In the genomic region with DNA sequence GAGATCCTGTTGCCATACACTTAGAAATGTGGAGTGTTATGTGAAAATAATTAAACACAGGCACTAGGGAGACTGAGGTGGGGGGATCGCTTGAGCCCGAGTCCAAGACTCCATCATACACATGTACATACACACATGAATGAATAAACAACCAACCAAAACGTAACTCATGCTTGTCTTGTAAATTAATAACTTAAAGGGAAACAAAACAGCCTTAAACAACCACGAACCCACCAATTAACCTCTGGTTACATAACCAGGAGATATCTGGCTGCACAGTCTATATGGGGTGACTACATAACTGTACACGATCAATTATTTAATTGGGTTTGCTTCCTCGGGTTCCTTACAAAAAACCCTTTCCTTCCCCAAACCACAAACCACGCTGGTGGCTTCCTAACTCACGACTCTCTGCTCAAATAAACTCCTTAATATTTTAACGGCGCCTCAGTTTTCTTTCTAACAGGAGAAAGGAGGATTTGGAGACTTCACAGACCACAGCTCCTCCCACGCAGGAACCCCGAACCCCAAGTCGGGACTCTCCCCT, we compare ENCODE assay signal across 8 cellular contexts. TPM values are rescaled to one million over a fixed set of nuclear protein-coding genes. Genes with fewer than 3 reads are reported as not detected.
DNase-seq lines count a peak whose midpoint lies in the region; ATAC-seq, FAIRE-seq and TF ChIP-seq lines count a peak whose summit lies in the region.

No MANE protein-coding gene starts in this region.

- H3K36me3 Mint-ChIP-seq in MCF 10A (ENCODE audit: insufficient read depth, unreplicated experiment): peaks cover 6% of the 10 kb centered on the region

- H3K27me3 ChIP-seq in AG04450 (ENCODE audit: control insufficient read depth, insufficient read depth, low read length) (no peaks in the 10 kb centered on the region), lower lobe of right lung (ENCODE audit: low read depth) (no peaks in the 10 kb centered on the region)

- TSS peak; percentile 51 for BruUV-seq in MCF 10A (replicated peaks; lab: Mats Ljungman, UMichigan)

- H3K4me1 Mint-ChIP-seq in MCF 10A (ENCODE audit: insufficient read depth, unreplicated experiment): peaks cover 18% of the 10 kb centered on the region

- intact Hi-C loops in MCF 10A (cut with micrococcal nuclease) (loop anchor here (1.0 to 5.0 kb wide), 4 partner anchors 26 to 171 kb away; partner anchors contain the start of genes ZNF669 and ZNF695), lower lobe of right lung (cut with DNase I) (no loop called here)

- H3K9me3 ChIP-seq in AG04450 (ENCODE audit: control insufficient read depth, insufficient read depth, low read length) (peaks cover 13% of the 10 kb centered on the region), lower lobe of right lung (no peaks in the 10 kb centered on the region)

- no peak for FAIRE-seq in urothelium cell line (lab: Jason Lieb, UNC)

- H3K9me3 Mint-ChIP-seq in MCF 10A (ENCODE audit: unreplicated experiment): peaks cover 39% of the 10 kb centered on the region

- peak overlapping the region; percentile 92 for H3K27ac Mint-ChIP-seq in MCF 10A (ENCODE audit: low read depth, unreplicated experiment)

- POLR2A ChIA-PET in AG04450 (lab: Yijun Ruan, JAX): interaction anchor here (0.8 to 1.1 kb wide), 2 partner anchors 19 to 146 kb away, joined by 3 to 6 read pairs; partner anchors contain the start of gene AHCTF1
- POLR2A ChIA-PET in MCF 10A (lab: Yijun Ruan, JAX): interaction anchor here (0.6 to 4.2 kb wide), 27 partner anchors 10 to 853 kb away, joined by 3 to 56 read pairs (median 5); partner anchors contain the start of genes AHCTF1 and ZNF669

- peak overlapping the region; percentile 83 for H3K4me3 ChIP-seq in AG04450 (ENCODE audit: low read depth, low read length)
- H3K4me3 ChIP-seq in lower lobe of right lung: peak overlapping the region; percentile 72

- H3K27ac ChIP-seq in AG04450 (ENCODE audit: low read depth, low read length): peak overlapping the region; percentile 78
- peak overlapping the region; percentile 81 for H3K27ac ChIP-seq in lower lobe of right lung

- H3K4me1 ChIP-seq in lower lobe of right lung: peaks cover 18% of the 10 kb centered on the region

- DNase-seq in AG04450 (ENCODE audit: low read depth, low spot score) (no peak), LoVo (ENCODE audit: low spot score) (peak; percentile 7), MCF 10A (ENCODE audit: unreplicated experiment) (no peak), lower lobe of right lung (no peak), urothelium cell line (ENCODE audit: low spot score) (peak; percentile 5)

- CTCF ChIA-PET in AG04450 (lab: Charles Lee) (interaction anchor here (0.6 to 4.0 kb wide), 10 partner anchors 12 to 312 kb away, joined by 3 to 39 read pairs (median 4); no protein-coding TSS in a partner anchor), MCF 10A (lab: Yijun Ruan, JAX) (interaction anchor here (0.5 to 2.3 kb wide), 7 partner anchors 10 to 1806 kb away, joined by 3 to 11 read pairs (median 3); no protein-coding TSS in a partner anchor)

- ATAC-seq in GM18867 (IDR thresholded peaks at IDR 0.05; ENCODE audit: unreplicated experiment): peak; percentile 1
- ATAC-seq in lower lobe of right lung: peak in 1 of 2 donors; percentile 6
- no peak for ATAC-seq in HG03521 (IDR thresholded peaks at IDR 0.05; ENCODE audit: unreplicated experiment)
- ATAC-seq in HG02981 (IDR thresholded peaks at IDR 0.05; ENCODE audit: unreplicated experiment): no peak

- TF ChIP-seq CTCF in AG04450 (IDR thresholded peaks at IDR 0.05; ENCODE audit: low read depth, low read length) (no peak), MCF 10A (IDR thresholded peaks at IDR 0.05; ENCODE audit: unreplicated experiment) (no peak), lower lobe of right lung (IDR thresholded peaks at IDR 0.05) (no peak)

- H3K36me3 ChIP-seq in lower lobe of right lung: no peaks in the 10 kb centered on the region

- H3K27me3 Mint-ChIP-seq in MCF 10A (ENCODE audit: insufficient read depth, unreplicated experiment): no peaks in the 10 kb centered on the region

- peak overlapping the region; percentile 78 for H3K4me3 Mint-ChIP-seq in MCF 10A (ENCODE audit: unreplicated experiment)

RNA-seq across cellular contexts. Expression of gene ZNF670, which starts 0.8 kb away (rescaled TPM):
- polyA plus RNA-seq in AG04450 (2011; rRNA removed): 2.2 and 3.3 TPM in 2 replicates
- polyA minus RNA-seq in AG04450 (2011; rRNA and poly(A)+ RNA removed): 1.4 and 1.9 TPM in 2 replicates
- 7.1 and 7.7 TPM in 2 replicates for total RNA-seq in MCF 10A (2022)
- total RNA-seq in lower lobe of right lung: 3.2 TPM

RNA-seq across cellular contexts. Expression of gene ZNF669, which starts 26.3 kb away (rescaled TPM):
- polyA plus RNA-seq in AG04450 (2011; rRNA removed): 7.4 and 8.4 TPM in 2 replicates
- polyA minus RNA-seq in AG04450 (2011; rRNA and poly(A)+ RNA removed): 8.1 and 8.8 TPM in 2 replicates
- 11.6 and 11.9 TPM in 2 replicates for total RNA-seq in MCF 10A (2022)
- total RNA-seq in lower lobe of right lung: 9.0 TPM

Comparison
In these comparisons a context has a peak if more than half of its experiments do, and no peak if none do; other contexts are left out.
1. DNase-seq: peak in LoVo (single experiment) and urothelium cell line (single experiment); none in AG04450 (single experiment), MCF 10A (single experiment) and lower lobe of right lung (single experiment).